17 cellular contexts compared by ENCODE assay signal in genomic region chr11:107252429-107253161, GRCh38.
DNase-seq lines count a peak whose midpoint lies in the region; ATAC-seq, FAIRE-seq and TF ChIP-seq lines count a peak whose summit lies in the region.
"Had no signal": no experiment of that assay in that cellular context is flagged by ENCODE, and none has a peak within 500 bp of the region (broad histone marks: within the 10 kb centered on the region; RNA-seq: fewer than 3 reads in every experiment).

No MANE protein-coding gene starts in this region.

- TF ChIP-seq EP300 in K562 (IDR thresholded peaks at IDR 0.05; ENCODE audit: low read length), result no peak

- POLR2A ChIA-PET in K562 (lab: Yijun Ruan, JAX), result interaction anchor here (0.6 to 1.1 kb wide), 4 partner anchors 10 to 289 kb away, joined by 3 to 4 read pairs (median 3); no protein-coding TSS in a partner anchor

- FAIRE-seq in K562 (lab: Jason Lieb, UNC), result peak; percentile 29
- FAIRE-seq: GM18507 had no signal

- CTCF ChIA-PET in K562 (lab: Yijun Ruan, JAX; ENCODE audit: low intra/inter-chr PET ratio), result no interaction called here

- peaks cover 4% of the 10 kb centered on the region for H3K4me1 Mint-ChIP-seq in activated T-helper 17 cell treated with anti-CD3 and anti-CD28 coated beads, Interleukin-2, amount 50 U/mL, for 72 hours
- H3K4me1 Mint-ChIP-seq: neural progenitor cell had no signal

- H3K4me3 ChIP-seq in K562, result no peak overlapping the region
- H3K4me3 ChIP-seq: neural progenitor cell had no signal

- H3K4me3 Mint-ChIP-seq in activated T-helper 17 cell treated with anti-CD3 and anti-CD28 coated beads, Interleukin-2, amount 50 U/mL, for 72 hours, result no peak overlapping the region
- H3K4me3 Mint-ChIP-seq: neural progenitor cell had no signal

- BruUV-seq in K562 (replicated peaks; lab: Mats Ljungman, UMichigan), result no TSS peak

- WGBS in K562 (ENCODE audit: insufficient coverage, low coverage, missing lambda C conversion rate), result 14% methylated on average over 8 of the region's 8 CpGs

- intact Hi-C loops in K562 (cut with micrococcal nuclease), result loop anchor here (10.0 kb wide), 1 partner anchor 292 kb away; no protein-coding TSS in a partner anchor

- no peak overlapping the region for H3K27ac Mint-ChIP-seq in activated T-helper 17 cell treated with anti-CD3 and anti-CD28 coated beads, Interleukin-2, amount 50 U/mL, for 72 hours
- H3K27ac Mint-ChIP-seq: neural progenitor cell had no signal

- no peaks in the 10 kb centered on the region for H3K79me2 ChIP-seq in K562 (ENCODE audit: control insufficient read depth, insufficient read depth, low read length)

- no peak overlapping the region for H3K9ac ChIP-seq in K562 (ENCODE audit: insufficient read depth in 1 of 2, low read depth in 2 of 2, low read length in 2 of 2)
- H3K9ac ChIP-seq: neural progenitor cell had no signal

- no peak for DNase-seq in K562 (ENCODE audit: extremely low read depth in 1 of 4, low spot score in 3 of 4)
- no peak for DNase-seq in DMS153 treated with DMSO at 0.1 percent for 48 hours (lab: John Stamatoyannopoulos, UW; ENCODE audit: unreplicated experiment)
- no peak for DNase-seq in T-helper 9 cell
- DNase-seq: activated CD4-positive, alpha-beta T cell treated with anti-CD3 and anti-CD28 coated beads for 48 hours; C1 segment of cervical spinal cord; effector CD8-positive, alpha-beta T cell; NCI-H345; T-helper 1 cell had no signal

- peaks cover 13% of the 10 kb centered on the region for H3K27me3 Mint-ChIP-seq in activated T-helper 17 cell treated with anti-CD3 and anti-CD28 coated beads, Interleukin-2, amount 50 U/mL, for 72 hours

- TF ChIP-seq POLR2A in K562 (conservative IDR thresholded peaks at IDR 0.05), result peak; percentile 77

- no peaks in the 10 kb centered on the region for H3K36me3 Mint-ChIP-seq in activated T-helper 17 cell treated with anti-CD3 and anti-CD28 coated beads, Interleukin-2, amount 50 U/mL, for 72 hours (ENCODE audit: low read depth)
- H3K36me3 Mint-ChIP-seq: neural progenitor cell had no signal

- H3K4me1 ChIP-seq in K562 (replicated peaks in 1 of 2; ENCODE audit: control insufficient read depth in 2 of 2, insufficient read depth in 2 of 2, low read length in 2 of 2), result peaks cover 0 to 11% of the 10 kb centered on the region in 2 experiments; a peak in 4 of 5 replicates
- H3K4me1 ChIP-seq: neural progenitor cell had no signal

- TF ChIP-seq CTCF in K562 (IDR thresholded peaks at IDR 0.05 in 2 of 3, conservative IDR thresholded peaks at IDR 0.05 in 1 of 3; ENCODE audit: insufficient read depth in 2 of 3, low read depth in 1 of 3, low read length in 3 of 3), result no peak

- H3K27ac ChIP-seq in K562 (ENCODE audit: extremely low read depth, low read depth, low read length), result no peak overlapping the region; the same call in 2 of the 3 replicates
- H3K27ac ChIP-seq: neural progenitor cell had no signal

- no peaks in the 10 kb centered on the region for H3K27me3 ChIP-seq in K562 (ENCODE audit: control insufficient read depth in 2 of 2, insufficient read depth in 2 of 2, low read length in 2 of 2)
- H3K27me3 ChIP-seq: neural progenitor cell had no signal

- peak; percentile 87 for ATAC-seq in GM18907 (IDR thresholded peaks at IDR 0.05; ENCODE audit: unreplicated experiment)
- peak; percentile 62 for ATAC-seq in GM21576 (IDR thresholded peaks at IDR 0.05; ENCODE audit: unreplicated experiment)
- peak; percentile 74 for ATAC-seq in HG03139 (IDR thresholded peaks at IDR 0.05; ENCODE audit: unreplicated experiment)
- ATAC-seq in K562, result peak; percentile 59
- no peak for ATAC-seq in HG03097 (IDR thresholded peaks at IDR 0.05; ENCODE audit: low FRiP score, unreplicated experiment)
- no peak for ATAC-seq in activated T-helper 17 cell treated with anti-CD3 and anti-CD28 coated beads, Interleukin-2, amount 50 U/mL, for 72 hours (replicated peaks)
- ATAC-seq: HCT116, Panc1 had no signal

- no peak overlapping the region for H3K4me2 ChIP-seq in K562 (ENCODE audit: insufficient read depth, low read length)
- H3K4me2 ChIP-seq: neural progenitor cell had no signal

- peak overlapping the region; percentile 60 for H2AFZ ChIP-seq in K562 (ENCODE audit: low read depth, low read length)
- H2AFZ ChIP-seq: neural progenitor cell had no signal

- H3K9me3 Mint-ChIP-seq in activated T-helper 17 cell treated with anti-CD3 and anti-CD28 coated beads, Interleukin-2, amount 50 U/mL, for 72 hours, result no peaks in the 10 kb centered on the region
- H3K9me3 Mint-ChIP-seq: neural progenitor cell had no signal

- in situ Hi-C loops in K562 (cut with MboI), result no loop called here

- no peaks in the 10 kb centered on the region for H3K36me3 ChIP-seq in K562 (ENCODE audit: control insufficient read depth, insufficient read depth, low read length)
- H3K36me3 ChIP-seq: neural progenitor cell had no signal

- no peak for TF ChIP-seq RAD21 in K562 (CRISPR knock-in tag; conservative IDR thresholded peaks at IDR 0.05 in 1 of 2, IDR thresholded peaks at IDR 0.05 in 1 of 2)

- H4K20me1 ChIP-seq in K562 (replicated peaks; ENCODE audit: control insufficient read depth, insufficient read depth, low read length), result no peaks in the 10 kb centered on the region

- H3K9me3 ChIP-seq in K562 (replicated peaks; ENCODE audit: control insufficient read depth, insufficient read depth, low read depth, low read length), result no peaks in the 10 kb centered on the region

- H3K9me1 ChIP-seq in K562 (ENCODE audit: control insufficient read depth, insufficient read depth, low read length), result no peaks in the 10 kb centered on the region

TF ChIP-seq in K562, 482 proteins besides CTCF, POLR2A, EP300 and RAD21 (continues in another document):
- TF ChIP-seq TBP (optimal IDR thresholded peaks at IDR 0.05; ENCODE audit: low read depth, low read length) (peak; percentile 64), ZKSCAN3 (CRISPR knock-in tag; IDR thresholded peaks at IDR 0.05) (no peak), POLR2AphosphoS5 (IDR thresholded peaks at IDR 0.05; ENCODE audit: control insufficient read depth, insufficient read depth, low read depth, low read length) (peak; percentile 17; the same call in 1 of the 2 replicates), MEF2D (tag; conservative IDR thresholded peaks at IDR 0.05; ENCODE audit: low read depth) (no peak), SIN3B (IDR thresholded peaks at IDR 0.05; ENCODE audit: low read depth) (no peak), TRIM28 (IDR thresholded peaks at IDR 0.05) (no peak), YY1 (IDR thresholded peaks at IDR 0.05; ENCODE audit: borderline replicate concordance in 1 of 3, control insufficient read depth in 1 of 3, extremely low read depth in 1 of 3, insufficient read depth in 3 of 3, insufficient read length in 1 of 3, insufficient replicate concordance in 2 of 3, low read depth in 1 of 3, low read length in 2 of 3) (peak in 2 of 3 experiments; percentile 20 to 41), ZNF398 (CRISPR knock-in tag; IDR thresholded peaks at IDR 0.05) (no peak), GTF2F1 (IDR thresholded peaks at IDR 0.05; ENCODE audit: low read depth, low read length) (0 out of 2 replicates have a peak, but pooled peaks have one; percentile 47)
- TF ChIP-seq, protein P1, sequence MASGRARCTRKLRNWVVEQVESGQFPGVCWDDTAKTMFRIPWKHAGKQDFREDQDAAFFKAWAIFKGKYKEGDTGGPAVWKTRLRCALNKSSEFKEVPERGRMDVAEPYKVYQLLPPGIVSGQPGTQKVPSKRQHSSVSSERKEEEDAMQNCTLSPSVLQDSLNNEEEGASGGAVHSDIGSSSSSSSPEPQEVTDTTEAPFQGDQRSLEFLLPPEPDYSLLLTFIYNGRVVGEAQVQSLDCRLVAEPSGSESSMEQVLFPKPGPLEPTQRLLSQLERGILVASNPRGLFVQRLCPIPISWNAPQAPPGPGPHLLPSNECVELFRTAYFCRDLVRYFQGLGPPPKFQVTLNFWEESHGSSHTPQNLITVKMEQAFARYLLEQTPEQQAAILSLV (tag; IDR thresholded peaks at IDR 0.05), result no peak
- TF ChIP-seq, protein P2, sequence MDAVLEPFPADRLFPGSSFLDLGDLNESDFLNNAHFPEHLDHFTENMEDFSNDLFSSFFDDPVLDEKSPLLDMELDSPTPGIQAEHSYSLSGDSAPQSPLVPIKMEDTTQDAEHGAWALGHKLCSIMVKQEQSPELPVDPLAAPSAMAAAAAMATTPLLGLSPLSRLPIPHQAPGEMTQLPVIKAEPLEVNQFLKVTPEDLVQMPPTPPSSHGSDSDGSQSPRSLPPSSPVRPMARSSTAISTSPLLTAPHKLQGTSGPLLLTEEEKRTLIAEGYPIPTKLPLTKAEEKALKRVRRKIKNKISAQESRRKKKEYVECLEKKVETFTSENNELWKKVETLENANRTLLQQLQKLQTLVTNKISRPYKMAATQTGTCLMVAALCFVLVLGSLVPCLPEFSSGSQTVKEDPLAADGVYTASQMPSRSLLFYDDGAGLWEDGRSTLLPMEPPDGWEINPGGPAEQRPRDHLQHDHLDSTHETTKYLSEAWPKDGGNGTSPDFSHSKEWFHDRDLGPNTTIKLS (IDR thresholded peaks at IDR 0.05; ENCODE audit: borderline replicate concordance, low read depth), result no peak
- TF ChIP-seq, protein P3, sequence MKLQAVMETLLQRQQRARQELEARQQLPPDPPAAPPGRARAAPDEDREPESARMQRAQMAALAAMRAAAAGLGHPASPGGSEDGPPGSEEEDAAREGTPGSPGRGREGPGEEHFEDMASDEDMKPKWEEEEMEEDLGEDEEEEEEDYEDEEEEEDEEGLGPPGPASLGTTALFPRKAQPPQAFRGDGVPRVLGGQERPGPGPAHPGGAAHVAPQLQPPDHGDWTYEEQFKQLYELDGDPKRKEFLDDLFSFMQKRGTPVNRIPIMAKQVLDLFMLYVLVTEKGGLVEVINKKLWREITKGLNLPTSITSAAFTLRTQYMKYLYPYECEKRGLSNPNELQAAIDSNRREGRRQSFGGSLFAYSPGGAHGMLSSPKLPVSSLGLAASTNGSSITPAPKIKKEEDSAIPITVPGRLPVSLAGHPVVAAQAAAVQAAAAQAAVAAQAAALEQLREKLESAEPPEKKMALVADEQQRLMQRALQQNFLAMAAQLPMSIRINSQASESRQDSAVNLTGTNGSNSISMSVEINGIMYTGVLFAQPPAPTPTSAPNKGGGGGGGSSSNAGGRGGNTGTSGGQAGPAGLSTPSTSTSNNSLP (IDR thresholded peaks at IDR 0.05; ENCODE audit: borderline replicate concordance, low read depth, low read length), result no peak

Comparison
In these comparisons a context has a peak if more than half of its experiments do, and no peak if none do; other contexts are left out.
1. ATAC-seq: peak in GM18907 (single experiment), GM21576 (single experiment), HG03139 (single experiment) and K562 (single experiment); none in HG03097 (single experiment) and activated T-helper 17 cell treated with anti-CD3 and anti-CD28 coated beads, Interleukin-2, amount 50 U/mL, for 72 hours (single experiment).